In the genomic region with DNA sequence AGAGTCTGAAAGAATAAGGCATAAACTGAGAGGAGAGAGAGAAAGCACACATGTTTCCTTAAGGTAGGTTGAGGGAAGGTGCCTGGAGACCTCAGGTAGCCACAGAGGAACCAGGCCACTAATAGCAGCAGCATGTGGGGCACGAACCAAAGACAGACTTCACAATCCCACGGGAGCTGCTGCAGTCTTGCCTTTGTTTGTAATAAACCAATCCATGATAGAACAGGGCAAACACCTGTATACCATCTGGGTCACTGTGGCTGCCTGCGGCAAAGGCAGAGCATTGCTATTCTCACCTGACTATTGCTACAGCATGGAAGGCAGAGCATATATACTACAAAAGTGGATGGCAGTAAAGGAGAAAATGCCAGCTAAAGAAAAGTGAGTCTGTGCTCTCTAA, we compare ENCODE assay signal across 14 cellular contexts. TPM values are rescaled to one million over a fixed set of nuclear protein-coding genes. Genes with fewer than 3 reads are reported as not detected.
DNase-seq lines count a peak whose midpoint lies in the region; ATAC-seq and TF ChIP-seq lines count a peak whose summit lies in the region.
"Had no signal": no experiment of that assay in that cellular context is flagged by ENCODE, and none has a peak within 500 bp of the region (broad histone marks: within the 10 kb centered on the region; RNA-seq: fewer than 3 reads in every experiment).

No MANE protein-coding gene starts in this region.

- peaks cover 0 to 25% (median 8%) of the 10 kb centered on the region in 4 donors for H3K4me1 ChIP-seq in right lobe of liver

- no CpG with 5 or more reads among the region's 3 CpGs for WGBS in right lobe of liver (ENCODE audit: insufficient coverage, low coverage, low lambda C conversion rate, missing lambda C conversion rate)

- peaks cover 0 to 22% (median 2%) of the 10 kb centered on the region in 4 donors for H3K36me3 ChIP-seq in right lobe of liver

- ATAC-seq in left ventricle myocardium superior (peak; percentile 31), Right ventricle myocardium inferior (no peak), left colon (peak; percentile 25), right lobe of liver (peak; percentile 40 to 76 (median 56)), HG03378 (IDR thresholded peaks at IDR 0.05; ENCODE audit: unreplicated experiment) (no peak)
- ATAC-seq: CD8-positive, alpha-beta T cell had no signal

- TF ChIP-seq POLR2A in right lobe of liver (IDR thresholded peaks at IDR 0.05) = no peak

- intact Hi-C loops in left ventricle myocardium superior (cut with micrococcal nuclease) = loop anchor here (10.0 kb wide), 1 partner anchor 65 kb away; no protein-coding TSS in a partner anchor
- intact Hi-C loops in Right ventricle myocardium inferior (cut with DNase I) = no loop called here
- intact Hi-C loops in left colon (cut with DNase I, micrococcal nuclease) = no loop called here
- intact Hi-C loops in right lobe of liver (cut with DNase I) = no loop called here

- no peak for TF ChIP-seq CTCF in right lobe of liver (IDR thresholded peaks at IDR 0.05)

- H3K4me3 ChIP-seq in right lobe of liver = no peak overlapping the region
- H3K4me3 ChIP-seq: BLaER1 treated with 17β-estradiol and CSF1 and Interleukin-3, amounts not matched to agents 10 nM and 100 nM had no signal

- H3K9me3 ChIP-seq in right lobe of liver = no peaks in the 10 kb centered on the region
- H3K9me3 ChIP-seq: BLaER1 treated with 17β-estradiol and CSF1 and Interleukin-3, amounts not matched to agents 10 nM and 100 nM had no signal

- H3K27ac ChIP-seq in right lobe of liver = peak overlapping the region in 2 of 3 donors; percentile 25 to 64
- H3K27ac ChIP-seq: BLaER1 treated with 17β-estradiol and CSF1 and Interleukin-3, amounts not matched to agents 10 nM and 100 nM had no signal

- DNase-seq in left ventricle myocardium superior (no peak), Right ventricle myocardium inferior (ENCODE audit: missing footprints) (no peak), left colon (no peak), right lobe of liver (no peak), Kasumi-1 (lab: John Stamatoyannopoulos, UW) (no peak)
- DNase-seq: Calu3; CD8-positive, alpha-beta T cell; DMS79 treated with DMSO at 0.1 percent for 48 hours; GF-D8; GOT3; H7; IMR-90 had no signal

- H3K27me3 ChIP-seq in right lobe of liver = no peaks in the 10 kb centered on the region
- H3K27me3 ChIP-seq: BLaER1 treated with 17β-estradiol and CSF1 and Interleukin-3, amounts not matched to agents 10 nM and 100 nM had no signal

RNA-seq across cellular contexts. Expression of a gene that starts 36.3 kb away (rescaled TPM):
- 104 TPM for total RNA-seq in left ventricle myocardium superior
- 103 TPM for total RNA-seq in Right ventricle myocardium inferior
- total RNA-seq in left colon = 10 to 100 TPM; 90.0 to 95.3 TPM
- 10 to 100 TPM; 37.3 to 69.2 (median 53.0) TPM for total RNA-seq in right lobe of liver

RNA-seq across cellular contexts. Expression of a gene that starts 59.0 kb away (rescaled TPM):
- total RNA-seq in left ventricle myocardium superior = 53.0 TPM
- total RNA-seq in Right ventricle myocardium inferior = 56.6 TPM
- total RNA-seq in left colon = 100 to 1,000 TPM; 112 to 125 TPM
- total RNA-seq in right lobe of liver = 10 to 100 TPM; 19.8 to 54.2 (median 28.5) TPM
- total RNA-seq: CD8-positive, alpha-beta T cell had no signal

Comparison
In these comparisons a context has a peak if more than half of its experiments do, and no peak if none do; other contexts are left out.
1. ATAC-seq: peak in left ventricle myocardium superior (single experiment), left colon (single experiment) and right lobe of liver (4 of 4); none in Right ventricle myocardium inferior (single experiment) and HG03378 (single experiment).